Comparison of ENCODE assay signal across 1 cellular context in genomic region chr3:45029661-45030060, GRCh38.
TF ChIP-seq lines count a peak whose summit lies in the region.

No MANE protein-coding gene starts in this region.

TF ChIP-seq in endothelial cell of umbilical vein, 7 proteins besides CTCF, POLR2A, EP300 and RAD21 (continued from another document):
- no peak for TF ChIP-seq POLR2AphosphoS5 (IDR thresholded peaks at IDR 0.05; ENCODE audit: insufficient read depth, low read depth, low read length)
- TF ChIP-seq EZH2 (IDR thresholded peaks at IDR 0.05; ENCODE audit: borderline replicate concordance, low read depth, low read length, severe bottlenecking) = no peak
